In the genomic region with DNA sequence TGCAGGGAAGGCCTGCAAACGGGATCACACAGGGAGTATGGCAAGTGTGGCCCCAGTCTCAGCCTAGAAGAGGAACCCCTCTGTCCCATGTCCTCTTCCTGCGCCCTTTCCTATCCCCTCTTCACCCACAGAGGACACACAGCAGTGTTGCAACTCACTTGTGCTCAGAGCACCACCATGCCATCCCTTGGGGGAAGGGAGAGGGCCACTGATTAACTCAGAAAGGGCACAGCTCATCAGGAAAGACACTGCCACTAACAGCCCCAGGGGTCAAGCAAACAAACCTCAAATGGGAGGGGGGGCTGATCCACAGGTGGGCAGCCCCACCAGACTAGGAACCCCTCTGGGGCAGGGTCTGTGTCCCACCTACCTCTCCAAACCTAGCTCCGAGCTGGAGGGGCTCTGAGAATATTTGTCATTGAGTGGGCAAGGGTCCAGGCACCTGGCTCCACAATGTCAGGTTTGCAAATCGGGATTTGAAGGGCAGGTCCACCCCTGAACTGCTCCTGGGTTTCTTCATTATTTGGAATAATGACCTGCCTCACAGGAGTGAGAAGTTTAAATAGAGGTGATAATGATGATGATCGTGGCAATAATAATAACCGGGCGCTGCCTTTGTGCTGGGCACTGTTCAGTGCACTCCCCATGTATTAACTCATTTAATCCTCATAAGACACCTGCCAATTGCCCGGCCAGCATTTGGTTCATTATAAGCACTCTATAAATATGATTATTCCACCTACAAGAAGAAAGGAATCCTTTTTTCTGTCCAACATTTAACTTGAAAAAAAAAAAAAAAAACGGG, we compare ENCODE assay signal across 8 cellular contexts. TPM values are rescaled to one million over a fixed set of nuclear protein-coding genes. Genes with fewer than 3 reads are reported as not detected.
DNase-seq lines count a peak whose midpoint lies in the region; ATAC-seq, FAIRE-seq and TF ChIP-seq lines count a peak whose summit lies in the region.

No MANE protein-coding gene starts in this region.

- peak overlapping the region; percentile 92 for H3K4me3 Mint-ChIP-seq in activated CD4-positive, alpha-beta T cell treated with anti-CD3 and anti-CD28 coated beads, Interleukin-2, amount 10 ng/mL, durations not matched to agents 7 days and 5 days
- H3K4me3 Mint-ChIP-seq in activated naive CD8-positive, alpha-beta T cell treated with anti-CD3 and anti-CD28 coated beads, Interleukin-2, amount 10 ng/mL, durations not matched to agents 7 days and 5 days: peak overlapping the region; percentile 96

- H3K4me1 ChIP-seq in kidney (ENCODE audit: control insufficient read depth in 1 of 2, insufficient read depth in 1 of 2, low read depth in 1 of 2, low read length in 2 of 2): peaks cover 12% of the 10 kb centered on the region in 2 donors
- peaks cover 0 to 27% (median 18%) of the 10 kb centered on the region in 4 donors for H3K4me1 ChIP-seq in tibial artery

- H3K9me3 ChIP-seq in kidney (ENCODE audit: control insufficient read depth in 1 of 2, low read length in 2 of 2): no peaks in the 10 kb centered on the region
- H3K9me3 ChIP-seq in tibial artery: no peaks in the 10 kb centered on the region

- H3K27me3 ChIP-seq in tibial artery: no peaks in the 10 kb centered on the region

- no peak for ATAC-seq in activated naive CD8-positive, alpha-beta T cell treated with anti-CD3 and anti-CD28 coated beads, Interleukin-2, amount 10 ng/mL, durations not matched to agents 7 days and 5 days (ENCODE audit: low read depth)
- no peak for ATAC-seq in GM21825 (IDR thresholded peaks at IDR 0.05; ENCODE audit: unreplicated experiment)
- no peak for ATAC-seq in HG03342 (IDR thresholded peaks at IDR 0.05; ENCODE audit: unreplicated experiment)

- H3K27ac Mint-ChIP-seq in activated CD4-positive, alpha-beta T cell treated with anti-CD3 and anti-CD28 coated beads, Interleukin-2, amount 10 ng/mL, durations not matched to agents 7 days and 5 days: peak overlapping the region; percentile 91
- peak overlapping the region; percentile 81 for H3K27ac Mint-ChIP-seq in activated naive CD8-positive, alpha-beta T cell treated with anti-CD3 and anti-CD28 coated beads, Interleukin-2, amount 10 ng/mL, durations not matched to agents 7 days and 5 days

- intact Hi-C loops in kidney (cut with DNase I): no loop called here
- intact Hi-C loops in tibial artery (cut with DNase I; ENCODE audit: low total_unique reads): loop anchor here (10.0 kb wide), 1 partner anchor 333 kb away; no protein-coding TSS in a partner anchor

- H3K9ac ChIP-seq in kidney (ENCODE audit: low read length in 2 of 2): peak overlapping the region; percentile 11 to 49

- H3K9me3 Mint-ChIP-seq in activated CD4-positive, alpha-beta T cell treated with anti-CD3 and anti-CD28 coated beads, Interleukin-2, amount 10 ng/mL, durations not matched to agents 7 days and 5 days: no peaks in the 10 kb centered on the region
- no peaks in the 10 kb centered on the region for H3K9me3 Mint-ChIP-seq in activated naive CD8-positive, alpha-beta T cell treated with anti-CD3 and anti-CD28 coated beads, Interleukin-2, amount 10 ng/mL, durations not matched to agents 7 days and 5 days

- H3K36me3 ChIP-seq in kidney (ENCODE audit: control insufficient read depth in 1 of 2, insufficient read depth in 2 of 2, low read length in 2 of 2): peaks cover 2 to 7% of the 10 kb centered on the region in 2 donors
- H3K36me3 ChIP-seq in tibial artery: peaks cover 0 to 31% (median 3%) of the 10 kb centered on the region in 3 donors

- CTCF ChIA-PET in activated CD4-positive, alpha-beta T cell treated with anti-CD3 and anti-CD28 coated beads, Interleukin-2, amount 10 ng/mL, durations not matched to agents 7 days and 5 days (lab: Charles Lee): interaction anchor here (0.6 to 1.0 kb wide), 2 partner anchors 12 to 141 kb away, joined by 3 read pairs; no protein-coding TSS in a partner anchor

- H3K27ac ChIP-seq in kidney (ENCODE audit: low read depth in 2 of 2, low read length in 2 of 2) (peak overlapping the region; percentile 82 to 96), tibial artery (peak overlapping the region; percentile 88 to 90)

- no peak for DNase-seq in activated CD4-positive, alpha-beta T cell treated with anti-CD3 and anti-CD28 coated beads, Interleukin-2, amount 10 ng/mL, durations not matched to agents 7 days and 5 days
- DNase-seq in activated CD4-positive, alpha-beta T cell treated with anti-CD3 and anti-CD28 coated beads for 4 hours: no peak
- DNase-seq in activated naive CD8-positive, alpha-beta T cell treated with anti-CD3 and anti-CD28 coated beads, Interleukin-2, amount 10 ng/mL, durations not matched to agents 7 days and 5 days: no peak
- DNase-seq in kidney: no peak
- DNase-seq in tibial artery: no peak
- DNase-seq in GM20000 (ENCODE audit: low spot score): no peak

- no peaks in the 10 kb centered on the region for H3K36me3 Mint-ChIP-seq in activated CD4-positive, alpha-beta T cell treated with anti-CD3 and anti-CD28 coated beads, Interleukin-2, amount 10 ng/mL, durations not matched to agents 7 days and 5 days (ENCODE audit: low read depth)
- no peaks in the 10 kb centered on the region for H3K36me3 Mint-ChIP-seq in activated naive CD8-positive, alpha-beta T cell treated with anti-CD3 and anti-CD28 coated beads, Interleukin-2, amount 10 ng/mL, durations not matched to agents 7 days and 5 days

- peaks cover 34% of the 10 kb centered on the region for H3K4me1 Mint-ChIP-seq in activated CD4-positive, alpha-beta T cell treated with anti-CD3 and anti-CD28 coated beads, Interleukin-2, amount 10 ng/mL, durations not matched to agents 7 days and 5 days
- H3K4me1 Mint-ChIP-seq in activated naive CD8-positive, alpha-beta T cell treated with anti-CD3 and anti-CD28 coated beads, Interleukin-2, amount 10 ng/mL, durations not matched to agents 7 days and 5 days: peaks cover 22% of the 10 kb centered on the region

- H3K27me3 Mint-ChIP-seq in activated CD4-positive, alpha-beta T cell treated with anti-CD3 and anti-CD28 coated beads, Interleukin-2, amount 10 ng/mL, durations not matched to agents 7 days and 5 days: no peaks in the 10 kb centered on the region
- peaks cover 12% of the 10 kb centered on the region for H3K27me3 Mint-ChIP-seq in activated naive CD8-positive, alpha-beta T cell treated with anti-CD3 and anti-CD28 coated beads, Interleukin-2, amount 10 ng/mL, durations not matched to agents 7 days and 5 days

- FAIRE-seq in kidney (lab: Jason Lieb, UNC): no peak

- no peak for TF ChIP-seq CTCF in kidney (IDR thresholded peaks at IDR 0.05; ENCODE audit: borderline replicate concordance, extremely low read depth, insufficient read depth)
- no peak for TF ChIP-seq CTCF in tibial artery (IDR thresholded peaks at IDR 0.05)
- no peak for TF ChIP-seq CTCF in GM20000 (IDR thresholded peaks at IDR 0.05; ENCODE audit: extremely low read depth, missing control alignments)

- peak overlapping the region; percentile 83 to 86 for H3K4me3 ChIP-seq in kidney (ENCODE audit: low read length in 2 of 2)
- H3K4me3 ChIP-seq in tibial artery: peak overlapping the region; percentile 68 to 87

- POLR2A ChIA-PET in activated CD4-positive, alpha-beta T cell treated with anti-CD3 and anti-CD28 coated beads, Interleukin-2, amount 10 ng/mL, durations not matched to agents 7 days and 5 days (lab: Charles Lee): no interaction called here
- POLR2A ChIA-PET in activated naive CD8-positive, alpha-beta T cell treated with anti-CD3 and anti-CD28 coated beads, Interleukin-2, amount 10 ng/mL, durations not matched to agents 7 days and 5 days (lab: Charles Lee): no interaction called here

RNA-seq across cellular contexts. Expression of a gene that starts 1.0 kb away (rescaled TPM):
- 1 to 10 TPM; 4.3 to 5.9 TPM for total RNA-seq in activated CD4-positive, alpha-beta T cell treated with anti-CD3 and anti-CD28 coated beads, Interleukin-2, amount 10 ng/mL, durations not matched to agents 7 days and 5 days
- 1 to 10 TPM; 2.5 to 3.3 TPM for total RNA-seq in activated naive CD8-positive, alpha-beta T cell treated with anti-CD3 and anti-CD28 coated beads, Interleukin-2, amount 10 ng/mL, durations not matched to agents 7 days and 5 days
- total RNA-seq in kidney: 49.3 TPM
- polyA plus RNA-seq in kidney (ENCODE audit: insufficient read depth, low read depth, low replicate concordance): 352 TPM

RNA-seq across cellular contexts. Expression of a gene that starts 41.9 kb away (rescaled TPM):
- not detected for total RNA-seq in activated CD4-positive, alpha-beta T cell treated with anti-CD3 and anti-CD28 coated beads, Interleukin-2, amount 10 ng/mL, durations not matched to agents 7 days and 5 days
- not detected for total RNA-seq in activated naive CD8-positive, alpha-beta T cell treated with anti-CD3 and anti-CD28 coated beads, Interleukin-2, amount 10 ng/mL, durations not matched to agents 7 days and 5 days
- total RNA-seq in kidney: not detected
- not detected for polyA plus RNA-seq in kidney (ENCODE audit: insufficient read depth, low read depth, low replicate concordance)

RNA-seq across cellular contexts. Expression of a gene that starts 55.1 kb away (rescaled TPM):
- 10 to 100 TPM; 20.4 to 21.7 TPM for total RNA-seq in activated CD4-positive, alpha-beta T cell treated with anti-CD3 and anti-CD28 coated beads, Interleukin-2, amount 10 ng/mL, durations not matched to agents 7 days and 5 days
- 10 to 100 TPM; 21.6 to 21.8 TPM for total RNA-seq in activated naive CD8-positive, alpha-beta T cell treated with anti-CD3 and anti-CD28 coated beads, Interleukin-2, amount 10 ng/mL, durations not matched to agents 7 days and 5 days
- total RNA-seq in kidney: 23.1 TPM
- polyA plus RNA-seq in kidney (ENCODE audit: insufficient read depth, low read depth, low replicate concordance): 7.5 TPM
